In genomic region chr3:196165006-196165575, GRCh38 we compare ENCODE assay signal across 13 cellular contexts. TPM values are rescaled to one million over a fixed set of nuclear protein-coding genes. Genes with fewer than 3 reads are reported as not detected.
"Had no signal": no experiment of that assay in that cellular context is flagged by ENCODE, and none has a peak within 500 bp of the region (broad histone marks: within the 10 kb centered on the region; RNA-seq: fewer than 3 reads in every experiment).

No MANE protein-coding gene starts in this region.

RNA-seq across cellular contexts. Expression of gene ZDHHC19, which starts 46.1 kb away (rescaled TPM):
- total RNA-seq: cerebellum; esophagus mucosa; gastroesophageal sphincter; heart left ventricle; hepatocyte; lower leg skin; mammary epithelial cell; naive thymus-derived CD8-positive, alpha-beta T cell; occipital lobe; pulmonary artery endothelial cell; suprapubic skin; transverse colon; ureter had no signal
- polyA plus RNA-seq: mammary epithelial cell had no signal

RNA-seq across cellular contexts. Expression of gene SLC51A, which starts 51.2 kb away (rescaled TPM):
- total RNA-seq: cerebellum; esophagus mucosa; gastroesophageal sphincter; lower leg skin; mammary epithelial cell; naive thymus-derived CD8-positive, alpha-beta T cell; occipital lobe; pulmonary artery endothelial cell; suprapubic skin; ureter had no signal
- polyA plus RNA-seq: mammary epithelial cell had no signal
